Comparison of ENCODE assay signal across 8 cellular contexts in the genomic region with DNA sequence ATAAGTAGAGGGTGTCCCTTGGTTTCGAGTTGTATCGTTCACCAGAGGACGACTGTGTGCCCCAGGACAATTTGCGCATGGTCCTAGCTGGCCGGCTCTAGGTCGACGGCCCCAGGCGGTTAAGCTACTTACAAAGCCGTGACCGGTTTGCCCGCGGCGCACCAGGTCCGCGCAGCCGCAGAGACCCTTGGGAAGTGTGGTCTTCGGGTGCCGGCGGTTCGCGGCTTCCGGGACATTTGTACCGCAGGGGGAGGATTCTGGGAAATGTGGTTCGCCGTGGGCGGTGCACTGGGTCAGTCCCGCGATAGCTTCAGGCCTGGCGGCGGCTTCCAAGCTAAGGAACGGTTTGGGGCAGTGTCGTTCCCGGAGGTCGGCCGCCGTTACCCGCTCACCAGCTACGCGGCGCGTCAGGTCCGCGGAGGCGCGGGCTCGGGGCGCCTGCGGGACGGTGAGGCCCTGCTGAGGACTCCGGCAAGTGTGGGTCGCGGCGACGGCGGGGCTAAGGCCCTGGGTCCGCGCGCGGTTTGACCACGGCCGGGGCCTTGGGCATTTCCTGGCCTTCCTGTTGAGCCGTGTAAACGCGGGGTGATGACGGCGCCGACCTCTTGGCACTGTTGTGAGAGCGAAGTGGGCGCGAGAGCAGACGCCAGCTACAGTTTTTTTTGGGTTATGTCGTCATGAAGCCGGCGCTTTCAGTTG. TPM values are rescaled to one million over a fixed set of nuclear protein-coding genes. Genes with fewer than 3 reads are reported as not detected.
A peak's percentile ranks its signal among the peaks of the same experiment; 100 is the strongest.
DNase-seq lines count a peak whose midpoint lies in the region; ATAC-seq and TF ChIP-seq lines count a peak whose summit lies in the region.

Gene ZNF302 (plus strand): TSS at position 293 of the 699 bp plus-strand sequence. CDS start 1,127 bp downstream, outside the sequence.

- no peak for TF ChIP-seq RAD21 in neural cell (conservative IDR thresholded peaks at IDR 0.05)

- TF ChIP-seq POLR2A in stomach (IDR thresholded peaks at IDR 0.05) = peak in 1 of 4 donors; percentile 56

- WGBS in stomach, 5 donors = 0 to 1% (median 0%) methylated on average over 28 to 74 of the region's 74 CpGs

- peak; percentile 96 for ATAC-seq in RWPE2 (ENCODE audit: low read depth)

- peaks cover 42% of the 10 kb centered on the region for H3K36me3 ChIP-seq in RWPE2 (ENCODE audit: low read depth)
- H3K36me3 ChIP-seq in neural cell (ENCODE audit: insufficient read depth, low read length) = peaks cover 12% of the 10 kb centered on the region
- H3K36me3 ChIP-seq in stomach = peaks cover 29 to 41% (median 39%) of the 10 kb centered on the region in 4 donors

- peak; percentile 97 for DNase-seq in EH (ENCODE audit: low read depth)
- DNase-seq in GOT3 (lab: John Stamatoyannopoulos, UW) = peak; percentile 78
- DNase-seq in LNCaP clone FGC (ENCODE audit: low read depth) = peak; percentile 94
- peak; percentile 95 for DNase-seq in RWPE2 (ENCODE audit: low spot score)
- peak; percentile 98 for DNase-seq in activated effector memory CD4-positive, alpha-beta T cell treated with anti-CD3 and anti-CD28 coated beads, Interleukin-2, amount 50 U/mL, for 16 hours
- peak; percentile 98 for DNase-seq in fibroblast of the aortic adventitia (ENCODE audit: low read depth)
- peak; percentile 96 for DNase-seq in stomach

- TF ChIP-seq EP300 in neural cell (conservative IDR thresholded peaks at IDR 0.05; ENCODE audit: poor library complexity, severe bottlenecking) (no peak), stomach (IDR thresholded peaks at IDR 0.05) (peak; percentile 12)

- H3K27ac ChIP-seq in RWPE2 (ENCODE audit: poor library complexity, severe bottlenecking) (peak within 1 kb of the TSS; percentile 68), neural cell (ENCODE audit: low read length) (peak within 1 kb of the TSS; percentile 96), stomach (peak within 1 kb of the TSS; percentile 95 to 98 (median 96))

- no peaks in the 10 kb centered on the region for H4K20me1 ChIP-seq in neural cell (ENCODE audit: insufficient read depth)

- TF ChIP-seq CTCF in LNCaP clone FGC (IDR thresholded peaks at IDR 0.05; ENCODE audit: control insufficient read depth, extremely low read depth, insufficient read depth) = no peak
- TF ChIP-seq CTCF in RWPE2 (IDR thresholded peaks at IDR 0.05; ENCODE audit: poor library complexity, severe bottlenecking) = no peak
- no peak for TF ChIP-seq CTCF in fibroblast of the aortic adventitia (IDR thresholded peaks at IDR 0.05; ENCODE audit: insufficient read depth, low read length)
- peak; percentile 14 for TF ChIP-seq CTCF in neural cell (IDR thresholded peaks at IDR 0.05; ENCODE audit: poor library complexity, severe bottlenecking)
- TF ChIP-seq CTCF in stomach (IDR thresholded peaks at IDR 0.05) = peak in 1 of 7 experiments; percentile 13

- peak within 1 kb of the TSS; percentile 92 for H2AFZ ChIP-seq in neural cell (ENCODE audit: low read depth, low read length)

- H3F3A ChIP-seq in neural cell (ENCODE audit: insufficient read depth, low read length, poor library complexity, severe bottlenecking) = peaks cover 4% of the 10 kb centered on the region

- peak within 1 kb of the TSS; percentile 91 for H3K9ac ChIP-seq in neural cell (ENCODE audit: low read length)

- H3K9me3 ChIP-seq in RWPE2 (ENCODE audit: severe bottlenecking) (peaks cover 10% of the 10 kb centered on the region), neural cell (ENCODE audit: low read length) (peaks cover 5% of the 10 kb centered on the region), stomach (peaks cover 6 to 39% (median 33%) of the 10 kb centered on the region in 4 donors)

- intact Hi-C loops in stomach (cut with DNase I; ENCODE audit: low total_unique reads) = loop anchor here (10.0 kb wide), 1 partner anchor 57 kb away; the partner anchor contains the start of gene ZNF181

- no peaks in the 10 kb centered on the region for H3K9me2 ChIP-seq in neural cell (ENCODE audit: insufficient read depth, low read length)

- H3K4me2 ChIP-seq in neural cell (ENCODE audit: low read length) = peak within 1 kb of the TSS; percentile 64

- H3K4me1 ChIP-seq in RWPE2 (ENCODE audit: insufficient read depth, poor library complexity, severe bottlenecking) = peaks cover 8% of the 10 kb centered on the region
- peaks cover 6 to 29% (median 26%) of the 10 kb centered on the region in 4 donors for H3K4me1 ChIP-seq in stomach

- no peaks in the 10 kb centered on the region for H3K27me3 ChIP-seq in RWPE2 (ENCODE audit: insufficient read depth, poor library complexity, severe bottlenecking)
- H3K27me3 ChIP-seq in neural cell (ENCODE audit: insufficient read depth, low read depth, low read length) = no peaks in the 10 kb centered on the region
- H3K27me3 ChIP-seq in stomach = no peaks in the 10 kb centered on the region

- H3K4me3 ChIP-seq in LNCaP clone FGC (ENCODE audit: low read depth, low read length) = peak within 1 kb of the TSS; percentile 72
- peak within 1 kb of the TSS; percentile 67 for H3K4me3 ChIP-seq in RWPE2 (ENCODE audit: severe bottlenecking)
- H3K4me3 ChIP-seq in fibroblast of the aortic adventitia (ENCODE audit: low read depth, low read length) = peak within 1 kb of the TSS; percentile 77
- H3K4me3 ChIP-seq in neural cell (ENCODE audit: low read length) = peak within 1 kb of the TSS; percentile 93
- peak within 1 kb of the TSS; percentile 59 to 84 (median 71) for H3K4me3 ChIP-seq in stomach

- peaks cover 11% of the 10 kb centered on the region for H3K79me2 ChIP-seq in neural cell (replicated peaks; ENCODE audit: insufficient read depth, low read length)

TF ChIP-seq in neural cell, 6 proteins besides CTCF, POLR2A, EP300 and RAD21:
- TF ChIP-seq MXI1 (conservative IDR thresholded peaks at IDR 0.05; ENCODE audit: poor library complexity, severe bottlenecking) = peak; percentile 84
- TF ChIP-seq REST (IDR thresholded peaks at IDR 0.05; ENCODE audit: borderline replicate concordance) = peak; percentile 56
- peak; percentile 83 for TF ChIP-seq POLR2AphosphoS5 (IDR thresholded peaks at IDR 0.05)
- peak; percentile 69 for TF ChIP-seq TAF1 (IDR thresholded peaks at IDR 0.05; ENCODE audit: low read depth)
- TF ChIP-seq SMC3 (conservative IDR thresholded peaks at IDR 0.05; ENCODE audit: poor library complexity) = no peak
- no peak for TF ChIP-seq EZH2 (IDR thresholded peaks at IDR 0.05; ENCODE audit: borderline replicate concordance, insufficient read depth, low read length, poor library complexity, severe bottlenecking)

RNA-seq across cellular contexts. Expression of gene ZNF302, which starts in this region (rescaled TPM):
- total RNA-seq in fibroblast of the aortic adventitia (ENCODE audit: low replicate concordance) = 22.6 and 30.8 TPM in 2 replicates
- 92.6 and 107 TPM in 2 replicates for polyA plus RNA-seq in neural cell
- 63.8 and 66.8 TPM in 2 replicates for polyA minus RNA-seq in neural cell
- total RNA-seq in stomach = 10 to 100 TPM; 13.8 to 92.4 (median 21.7) TPM
- 10 to 100 TPM; 10.1 to 18.2 (median 15.0) TPM for polyA plus RNA-seq in stomach

Comparison
In these comparisons a context has a peak if more than half of its experiments do, and no peak if none do; other contexts are left out.
1. Peak in every context shown above with its lines: DNase-seq, ATAC-seq, H3K4me3 ChIP-seq and H3K27ac ChIP-seq.